10 cellular contexts compared by ENCODE assay signal in genomic region chr13:73870970-73871935, GRCh38.
DNase-seq lines count a peak whose midpoint lies in the region; FAIRE-seq and TF ChIP-seq lines count a peak whose summit lies in the region.
"Had no signal": no experiment of that assay in that cellular context is flagged by ENCODE, and none has a peak within 500 bp of the region (broad histone marks: within the 10 kb centered on the region; RNA-seq: fewer than 3 reads in every experiment).

No MANE protein-coding gene starts in this region.

- H2AFZ ChIP-seq in astrocyte (ENCODE audit: low read depth, low read length): peak overlapping the region; percentile 4

- H3K27me3 ChIP-seq in astrocyte (ENCODE audit: insufficient read depth, low read length): no peaks in the 10 kb centered on the region
- no peaks in the 10 kb centered on the region for H3K27me3 ChIP-seq in kidney epithelial cell (ENCODE audit: control insufficient read depth, insufficient read depth, low read length)

- FAIRE-seq in astrocyte (lab: Jason Lieb, UNC): peak; percentile 86

- H3K9me3 ChIP-seq in astrocyte (ENCODE audit: insufficient read depth, low read depth, low read length): no peaks in the 10 kb centered on the region

- H3K4me1 ChIP-seq in astrocyte (ENCODE audit: insufficient read depth, low read length): peaks cover 17% of the 10 kb centered on the region

- peaks cover 22% of the 10 kb centered on the region for H3K4me1 Mint-ChIP-seq in astrocyte (ENCODE audit: low read depth, unreplicated experiment)
- H3K4me1 Mint-ChIP-seq in endothelial cell (ENCODE audit: unreplicated experiment): peaks cover 11% of the 10 kb centered on the region

- H3K27me3 Mint-ChIP-seq in astrocyte (ENCODE audit: low read depth, unreplicated experiment) (no peaks in the 10 kb centered on the region), endothelial cell (ENCODE audit: unreplicated experiment) (no peaks in the 10 kb centered on the region)

- no peaks in the 10 kb centered on the region for H3K9me3 Mint-ChIP-seq in astrocyte (ENCODE audit: unreplicated experiment)
- no peaks in the 10 kb centered on the region for H3K9me3 Mint-ChIP-seq in endothelial cell (ENCODE audit: unreplicated experiment)

- H3K4me3 ChIP-seq in astrocyte (ENCODE audit: insufficient read depth, low read depth, low read length) (peak overlapping the region; percentile 57), kidney epithelial cell (ENCODE audit: low read depth, low read length) (no peak overlapping the region)

- H3K36me3 Mint-ChIP-seq in astrocyte (ENCODE audit: low read depth, unreplicated experiment): peaks cover under 1% of the 10 kb centered on the region
- no peaks in the 10 kb centered on the region for H3K36me3 Mint-ChIP-seq in endothelial cell (ENCODE audit: low read depth, unreplicated experiment)

- H3K27ac ChIP-seq in astrocyte (ENCODE audit: low read depth, low read length): peak overlapping the region; percentile 86
- no peak overlapping the region for H3K27ac ChIP-seq in substantia nigra (ENCODE audit: low read depth, low read length, poor library complexity, severe bottlenecking)

- H3K9ac ChIP-seq in astrocyte (ENCODE audit: low read length): peak overlapping the region; percentile 80

- H4K20me1 ChIP-seq in astrocyte (ENCODE audit: insufficient read depth, low read length): no peaks in the 10 kb centered on the region

- peak overlapping the region; percentile 97 for H3K27ac Mint-ChIP-seq in astrocyte (ENCODE audit: unreplicated experiment)
- no peak overlapping the region for H3K27ac Mint-ChIP-seq in endothelial cell (ENCODE audit: unreplicated experiment)

- H3K36me3 ChIP-seq in astrocyte (ENCODE audit: insufficient read depth, low read length): no peaks in the 10 kb centered on the region
- no peaks in the 10 kb centered on the region for H3K36me3 ChIP-seq in kidney epithelial cell (ENCODE audit: control insufficient read depth, insufficient read depth, low read length)

- no peaks in the 10 kb centered on the region for H3K79me2 ChIP-seq in astrocyte (ENCODE audit: insufficient read depth, low read length)

- peak overlapping the region; percentile 84 for H3K4me2 ChIP-seq in astrocyte (ENCODE audit: low read length)

- peak; percentile 62 for DNase-seq in AG08396 (ENCODE audit: low spot score)
- DNase-seq in HCEC 1CT: peak; percentile 78
- peak; percentile 95 for DNase-seq in astrocyte (ENCODE audit: low read depth)
- peak; percentile 34 for DNase-seq in kidney epithelial cell (ENCODE audit: low read depth)
- no peak for DNase-seq in NCI-H2107 (lab: John Stamatoyannopoulos, UW)
- no peak for DNase-seq in substantia nigra (lab: John Stamatoyannopoulos, UW)
- no peak for DNase-seq in NCI-H1417 (lab: John Stamatoyannopoulos, UW)
- DNase-seq in endothelial cell (ENCODE audit: low spot score): no peak
- DNase-seq: activated CD4-positive, CD25-positive, alpha-beta regulatory T cell treated with anti-CD3 and anti-CD28 coated beads, Interleukin-2, amount 50 U/mL, for 72 hours; NCI-H1694 treated with DMSO at 0.1 percent for 48 hours had no signal

- TF ChIP-seq CTCF in astrocyte (IDR thresholded peaks at IDR 0.05; ENCODE audit: insufficient read depth, low read depth, low read length) (no peak), kidney epithelial cell (IDR thresholded peaks at IDR 0.05; ENCODE audit: insufficient read depth, low read length, poor library complexity, severe bottlenecking) (no peak), endothelial cell (IDR thresholded peaks at IDR 0.05; ENCODE audit: unreplicated experiment) (no peak)

- peak overlapping the region; percentile 61 for H3K4me3 Mint-ChIP-seq in astrocyte (ENCODE audit: unreplicated experiment)
- no peak overlapping the region for H3K4me3 Mint-ChIP-seq in endothelial cell (ENCODE audit: unreplicated experiment)

Comparison
In these comparisons a context has a peak if more than half of its experiments do, and no peak if none do; other contexts are left out.
1. DNase-seq: peak in AG08396 (single experiment), HCEC 1CT (single experiment), astrocyte (single experiment) and kidney epithelial cell (single experiment); none in NCI-H2107 (single experiment), substantia nigra (0 of 49), NCI-H1417 (0 of 3) and endothelial cell (single experiment).